Comparison of ENCODE assay signal across 22 cellular contexts in the genomic region with DNA sequence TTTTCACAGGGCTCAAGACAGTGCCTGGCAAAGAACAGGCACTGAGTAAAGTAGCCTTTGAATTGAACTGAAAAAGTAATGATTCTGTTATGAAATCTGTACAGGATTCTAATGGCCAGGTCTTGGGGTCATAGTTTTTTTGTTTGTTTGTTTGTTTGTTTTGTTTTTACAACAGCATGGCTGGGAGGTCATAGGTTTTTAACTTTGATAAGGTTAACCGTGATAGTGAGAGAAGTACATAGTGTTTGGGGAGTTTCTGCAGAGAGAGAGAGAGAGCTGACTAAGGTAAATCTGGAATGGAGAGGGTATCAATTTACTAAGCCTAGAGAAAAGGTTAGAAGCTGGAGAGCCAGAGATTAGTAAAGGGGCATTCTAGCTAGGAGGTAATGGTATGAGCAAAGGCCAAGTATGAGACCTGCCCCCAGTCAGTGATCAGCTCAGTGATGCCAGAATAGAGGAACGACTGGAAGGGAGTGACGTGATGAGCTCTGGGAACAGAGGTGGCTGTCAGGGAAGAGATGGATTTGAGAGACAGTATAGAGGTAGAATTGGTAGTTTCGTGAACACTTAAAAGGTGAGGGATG. TPM values are rescaled to one million over a fixed set of nuclear protein-coding genes. Genes with fewer than 3 reads are reported as not detected.
A peak's percentile ranks its signal among the peaks of the same experiment; 100 is the strongest.
DNase-seq lines count a peak whose midpoint lies in the region; ATAC-seq, FAIRE-seq and TF ChIP-seq lines count a peak whose summit lies in the region.
"Had no signal": no experiment of that assay in that cellular context is flagged by ENCODE, and none has a peak within 500 bp of the region (broad histone marks: within the 10 kb centered on the region; RNA-seq: fewer than 3 reads in every experiment).

No MANE protein-coding gene starts in this region.

- no peak overlapping the region for H3K4me3 ChIP-seq in ascending aorta
- H3K4me3 ChIP-seq: heart right ventricle, lung, psoas muscle, thoracic aorta had no signal

- H3K27me3 ChIP-seq in ascending aorta = no peaks in the 10 kb centered on the region
- H3K27me3 ChIP-seq: heart right ventricle had no signal

- peaks cover 89% of the 10 kb centered on the region for H3K36me3 Mint-ChIP-seq in activated naive CD8-positive, alpha-beta T cell treated with anti-CD3 and anti-CD28 coated beads, Interleukin-2, amount 50 U/mL, for 24 hours (ENCODE audit: low read depth)
- peaks cover 13 to 96% (median 40%) of the 10 kb centered on the region in 3 donors for H3K36me3 Mint-ChIP-seq in naive thymus-derived CD8-positive, alpha-beta T cell

- intact Hi-C loops in ascending aorta (cut with DNase I) = no loop called here

- H3K9me3 Mint-ChIP-seq in activated naive CD8-positive, alpha-beta T cell treated with anti-CD3 and anti-CD28 coated beads, Interleukin-2, amount 50 U/mL, for 24 hours = no peaks in the 10 kb centered on the region
- no peaks in the 10 kb centered on the region for H3K9me3 Mint-ChIP-seq in naive thymus-derived CD8-positive, alpha-beta T cell

- DNase-seq in NCI-H82 (lab: John Stamatoyannopoulos, UW) (peak; percentile 32), NCI-H82 treated with DMSO at 0.1 percent for 48 hours (lab: John Stamatoyannopoulos, UW; ENCODE audit: unreplicated experiment) (no peak), GM12891 (ENCODE audit: insufficient read length, low spot score) (no peak), SIG-M5 treated with dmso at 0.1 percent for 504 hours (lab: John Stamatoyannopoulos, UW; ENCODE audit: unreplicated experiment) (no peak), ascending aorta (ENCODE audit: low spot score in 2 of 2) (no peak), KBM-7 (no peak)
- DNase-seq in activated naive CD8-positive, alpha-beta T cell treated with anti-CD3 and anti-CD28 coated beads, Interleukin-2, amount 50 U/mL, for 24 hours = no peak
- DNase-seq in naive thymus-derived CD8-positive, alpha-beta T cell = no peak
- DNase-seq: activated CD4-positive, CD25-positive, alpha-beta regulatory T cell treated with anti-CD3 and anti-CD28 coated beads, Interleukin-2, amount 50 U/mL, for 72 hours; activated T-cell treated with anti-CD3 and anti-CD28 coated beads, Interleukin-2, amount 50 U/mL, for 1 hour; anterior cingulate cortex; DMS53; heart right ventricle; NCI-H1417; NCI-H748 treated with DMSO at 0.1 percent for 48 hours; psoas muscle; small intestine; stimulated activated CD8-positive, alpha-beta memory T cell treated with anti-CD3 and anti-CD28 coated beads, Interleukin-4, amount 100 ng/mL, for 48 hours; T1000 had no signal

- H3K4me3 Mint-ChIP-seq in activated naive CD8-positive, alpha-beta T cell treated with anti-CD3 and anti-CD28 coated beads, Interleukin-2, amount 50 U/mL, for 24 hours = no peak overlapping the region
- H3K4me3 Mint-ChIP-seq in naive thymus-derived CD8-positive, alpha-beta T cell = no peak overlapping the region

- no peaks in the 10 kb centered on the region for H3K9me3 ChIP-seq in ascending aorta
- H3K9me3 ChIP-seq: heart right ventricle, psoas muscle, thoracic aorta had no signal

- H3K4me1 Mint-ChIP-seq in activated naive CD8-positive, alpha-beta T cell treated with anti-CD3 and anti-CD28 coated beads, Interleukin-2, amount 50 U/mL, for 24 hours = peaks cover 39% of the 10 kb centered on the region
- peaks cover 11 to 49% (median 38%) of the 10 kb centered on the region in 4 donors for H3K4me1 Mint-ChIP-seq in naive thymus-derived CD8-positive, alpha-beta T cell

- POLR2A ChIA-PET in naive thymus-derived CD8-positive, alpha-beta T cell (lab: Charles Lee) = no interaction called here

- no peak for ATAC-seq in activated naive CD8-positive, alpha-beta T cell treated with anti-CD3 and anti-CD28 coated beads, Interleukin-2, amount 50 U/mL, for 24 hours
- no peak for ATAC-seq in naive thymus-derived CD8-positive, alpha-beta T cell
- ATAC-seq: heart right ventricle, psoas muscle had no signal

- no peak for TF ChIP-seq POLR2A in GM12891 (IDR thresholded peaks at IDR 0.05; ENCODE audit: low read depth, low read length)

- no peaks in the 10 kb centered on the region for H3K4me1 ChIP-seq in ascending aorta
- H3K4me1 ChIP-seq: psoas muscle had no signal

- peaks cover 72 to 96% of the 10 kb centered on the region in 2 donors for H3K36me3 ChIP-seq in ascending aorta

- no peaks in the 10 kb centered on the region for H3K27me3 Mint-ChIP-seq in activated naive CD8-positive, alpha-beta T cell treated with anti-CD3 and anti-CD28 coated beads, Interleukin-2, amount 50 U/mL, for 24 hours
- H3K27me3 Mint-ChIP-seq in naive thymus-derived CD8-positive, alpha-beta T cell = no peaks in the 10 kb centered on the region

- H3K27ac Mint-ChIP-seq in activated naive CD8-positive, alpha-beta T cell treated with anti-CD3 and anti-CD28 coated beads, Interleukin-2, amount 50 U/mL, for 24 hours = peak overlapping the region; percentile 47
- H3K27ac Mint-ChIP-seq in naive thymus-derived CD8-positive, alpha-beta T cell = peak overlapping the region in 8 of 10 donors; percentile 41 to 84 (median 79)

- in situ Hi-C loops in KBM-7 (cut with MboI; ENCODE audit: low pct_unique_long_range_greater_than_20kb, low sequenced_read_pairs) = no loop called here

- peak; percentile 13 for FAIRE-seq in GM12891 (lab: Jason Lieb, UNC)
- FAIRE-seq: small intestine had no signal

- no peak for TF ChIP-seq CTCF in ascending aorta (IDR thresholded peaks at IDR 0.05)

- H3K27ac ChIP-seq in ascending aorta = no peak overlapping the region
- H3K27ac ChIP-seq: 22Rv1, heart right ventricle, psoas muscle, thoracic aorta had no signal

TF ChIP-seq in GM12891, 5 proteins besides CTCF, POLR2A, EP300 and RAD21:
- TF ChIP-seq POU2F2 (IDR thresholded peaks at IDR 0.05; ENCODE audit: low read depth, low read length) (no peak), PAX5 (IDR thresholded peaks at IDR 0.05; ENCODE audit: insufficient read depth, low read length, severe bottlenecking) (no peak), TAF1 (IDR thresholded peaks at IDR 0.05; ENCODE audit: low read depth, low read length) (no peak), SPI1 (IDR thresholded peaks at IDR 0.05; ENCODE audit: low read depth, low read length) (no peak), POLR2AphosphoS5 (IDR thresholded peaks at IDR 0.05; ENCODE audit: low read depth, low read length) (no peak)

RNA-seq across cellular contexts. Expression of gene XRCC5, which starts 25.9 kb away (rescaled TPM):
- 218 TPM for polyA plus RNA-seq in GM12891 (2012; ENCODE audit: low read depth, missing spikeins)
- total RNA-seq in naive thymus-derived CD8-positive, alpha-beta T cell = 100 to 1,000 TPM; 231 to 245 TPM
- polyA plus RNA-seq in naive thymus-derived CD8-positive, alpha-beta T cell = 100 to 1,000 TPM; 311 to 364 (median 348) TPM
- total RNA-seq in ascending aorta = 45.4 TPM

RNA-seq across cellular contexts. Expression of gene TMEM169, which starts 53.3 kb away (rescaled TPM):
- polyA plus RNA-seq in GM12891 (2012; ENCODE audit: low read depth, missing spikeins) = 0.32 TPM
- total RNA-seq in naive thymus-derived CD8-positive, alpha-beta T cell = 1 to 10 TPM; 2.6 to 4.1 TPM
- polyA plus RNA-seq in naive thymus-derived CD8-positive, alpha-beta T cell = 1 to 10 TPM in 2 of 3 donors, under 1 TPM in 1; 0.73 to 2.0 (median 1.8) TPM
- 7.3 TPM for total RNA-seq in ascending aorta
- total RNA-seq: thoracic aorta had no signal

RNA-seq across cellular contexts. Expression of gene PECR, which starts 53.4 kb away (rescaled TPM):
- polyA plus RNA-seq in GM12891 (2012; ENCODE audit: low read depth, missing spikeins) = 18.7 TPM
- total RNA-seq in naive thymus-derived CD8-positive, alpha-beta T cell = 10 to 100 TPM; 15.7 to 20.7 TPM
- 10 to 100 TPM; 25.4 to 33.3 (median 28.6) TPM for polyA plus RNA-seq in naive thymus-derived CD8-positive, alpha-beta T cell
- 32.2 TPM for total RNA-seq in ascending aorta
